In genomic region chr5:173290477-173291131, GRCh38 we compare ENCODE assay signal across 1 cellular context.
TF ChIP-seq lines count a peak whose summit lies in the region.

No MANE protein-coding gene starts in this region.

TF ChIP-seq in K562, 482 proteins besides CTCF, POLR2A, EP300 and RAD21:
- TF ChIP-seq, protein P1, sequence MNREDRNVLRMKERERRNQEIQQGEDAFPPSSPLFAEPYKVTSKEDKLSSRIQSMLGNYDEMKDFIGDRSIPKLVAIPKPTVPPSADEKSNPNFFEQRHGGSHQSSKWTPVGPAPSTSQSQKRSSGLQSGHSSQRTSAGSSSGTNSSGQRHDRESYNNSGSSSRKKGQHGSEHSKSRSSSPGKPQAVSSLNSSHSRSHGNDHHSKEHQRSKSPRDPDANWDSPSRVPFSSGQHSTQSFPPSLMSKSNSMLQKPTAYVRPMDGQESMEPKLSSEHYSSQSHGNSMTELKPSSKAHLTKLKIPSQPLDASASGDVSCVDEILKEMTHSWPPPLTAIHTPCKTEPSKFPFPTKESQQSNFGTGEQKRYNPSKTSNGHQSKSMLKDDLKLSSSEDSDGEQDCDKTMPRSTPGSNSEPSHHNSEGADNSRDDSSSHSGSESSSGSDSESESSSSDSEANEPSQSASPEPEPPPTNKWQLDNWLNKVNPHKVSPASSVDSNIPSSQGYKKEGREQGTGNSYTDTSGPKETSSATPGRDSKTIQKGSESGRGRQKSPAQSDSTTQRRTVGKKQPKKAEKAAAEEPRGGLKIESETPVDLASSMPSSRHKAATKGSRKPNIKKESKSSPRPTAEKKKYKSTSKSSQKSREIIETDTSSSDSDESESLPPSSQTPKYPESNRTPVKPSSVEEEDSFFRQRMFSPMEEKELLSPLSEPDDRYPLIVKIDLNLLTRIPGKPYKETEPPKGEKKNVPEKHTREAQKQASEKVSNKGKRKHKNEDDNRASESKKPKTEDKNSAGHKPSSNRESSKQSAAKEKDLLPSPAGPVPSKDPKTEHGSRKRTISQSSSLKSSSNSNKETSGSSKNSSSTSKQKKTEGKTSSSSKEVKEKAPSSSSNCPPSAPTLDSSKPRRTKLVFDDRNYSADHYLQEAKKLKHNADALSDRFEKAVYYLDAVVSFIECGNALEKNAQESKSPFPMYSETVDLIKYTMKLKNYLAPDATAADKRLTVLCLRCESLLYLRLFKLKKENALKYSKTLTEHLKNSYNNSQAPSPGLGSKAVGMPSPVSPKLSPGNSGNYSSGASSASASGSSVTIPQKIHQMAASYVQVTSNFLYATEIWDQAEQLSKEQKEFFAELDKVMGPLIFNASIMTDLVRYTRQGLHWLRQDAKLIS (CRISPR knock-in tag; IDR thresholded peaks at IDR 0.05), result no peak
- TF ChIP-seq TEAD4 (IDR thresholded peaks at IDR 0.05; ENCODE audit: low read length), result no peak
- TF ChIP-seq TEAD4 (CRISPR knock-in tag; IDR thresholded peaks at IDR 0.05; ENCODE audit: borderline replicate concordance), result no peak
- no peak for TF ChIP-seq ZNF146 (CRISPR knock-in tag; IDR thresholded peaks at IDR 0.05; ENCODE audit: unreplicated experiment)
- TF ChIP-seq ZNF311 (CRISPR knock-in tag; IDR thresholded peaks at IDR 0.05), result no peak
- TF ChIP-seq NFIC (IDR thresholded peaks at IDR 0.05), result peak; percentile 28; the same call in 1 of the 2 replicates
- no peak for TF ChIP-seq ZNF347 (CRISPR knock-in tag; IDR thresholded peaks at IDR 0.05; ENCODE audit: low read depth)
- TF ChIP-seq DPF2 (IDR thresholded peaks at IDR 0.05), result no peak
- no peak for TF ChIP-seq PRPF4 (IDR thresholded peaks at IDR 0.05; ENCODE audit: insufficient read depth, low read depth, low read length, poor library complexity, severe bottlenecking)
- TF ChIP-seq PURB (CRISPR knock-in tag; IDR thresholded peaks at IDR 0.05; ENCODE audit: low read depth), result no peak
- TF ChIP-seq, protein P2, sequence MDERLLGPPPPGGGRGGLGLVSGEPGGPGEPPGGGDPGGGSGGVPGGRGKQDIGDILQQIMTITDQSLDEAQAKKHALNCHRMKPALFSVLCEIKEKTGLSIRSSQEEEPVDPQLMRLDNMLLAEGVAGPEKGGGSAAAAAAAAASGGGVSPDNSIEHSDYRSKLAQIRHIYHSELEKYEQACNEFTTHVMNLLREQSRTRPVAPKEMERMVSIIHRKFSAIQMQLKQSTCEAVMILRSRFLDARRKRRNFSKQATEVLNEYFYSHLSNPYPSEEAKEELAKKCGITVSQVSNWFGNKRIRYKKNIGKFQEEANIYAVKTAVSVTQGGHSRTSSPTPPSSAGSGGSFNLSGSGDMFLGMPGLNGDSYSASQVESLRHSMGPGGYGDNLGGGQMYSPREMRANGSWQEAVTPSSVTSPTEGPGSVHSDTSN (CRISPR knock-in tag; IDR thresholded peaks at IDR 0.05; ENCODE audit: low read depth), result no peak
- TF ChIP-seq, protein P2 (tag; conservative IDR thresholded peaks at IDR 0.05; ENCODE audit: low read depth), result 0 out of 2 replicates have a peak, but pooled peaks have one; percentile 14
- no peak for TF ChIP-seq RNF219 (CRISPR knock-in tag; IDR thresholded peaks at IDR 0.05)
- TF ChIP-seq USF2 (CRISPR knock-in tag; IDR thresholded peaks at IDR 0.05), result no peak
- no peak for TF ChIP-seq SMAD1 (IDR thresholded peaks at IDR 0.05; ENCODE audit: low read depth, low read length, partially characterized antibody)
- no peak for TF ChIP-seq HNRNPH1 (optimal IDR thresholded peaks at IDR 0.05; ENCODE audit: low read depth, low read length)
- TF ChIP-seq CREBBP (IDR thresholded peaks at IDR 0.05; ENCODE audit: low read depth, low read length), result no peak
- no peak for TF ChIP-seq ILF3 (IDR thresholded peaks at IDR 0.05; ENCODE audit: borderline replicate concordance)
